Comparison of ENCODE assay signal across 9 cellular contexts in the genomic region with DNA sequence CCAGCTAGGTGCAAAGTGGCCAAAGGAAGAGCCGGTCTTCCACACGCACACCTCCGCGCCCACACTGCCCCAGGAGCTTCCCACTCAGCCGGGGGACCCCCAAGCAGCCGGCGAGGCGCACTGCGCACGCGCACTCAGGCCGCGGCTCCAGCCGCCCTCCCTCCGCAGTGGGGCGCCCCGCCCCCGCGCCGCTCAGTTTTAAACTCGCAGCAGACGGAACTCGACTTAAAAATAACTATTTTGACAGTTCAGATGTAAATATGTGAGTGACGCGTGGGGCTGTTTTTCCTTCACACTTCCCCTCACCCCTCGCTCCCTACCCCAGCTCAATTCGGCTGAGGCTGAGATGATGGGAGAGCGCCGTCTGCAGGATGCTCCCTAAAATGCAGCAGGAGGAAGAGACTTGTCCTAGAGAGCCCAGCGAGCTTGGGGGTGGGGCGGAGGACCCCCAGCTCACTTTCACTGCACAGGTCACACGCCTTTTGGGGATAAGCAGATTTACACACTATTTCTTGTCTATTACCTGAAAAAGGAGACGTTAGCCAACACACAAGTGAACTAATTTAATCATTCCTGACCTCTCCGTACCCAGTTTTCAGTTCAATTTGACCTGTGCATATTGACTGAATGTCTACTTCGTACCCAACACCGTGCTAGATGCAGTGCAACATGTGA. TPM values are rescaled to one million over a fixed set of nuclear protein-coding genes. Genes with fewer than 3 reads are reported as not detected.
A peak's percentile ranks its signal among the peaks of the same experiment; 100 is the strongest.
DNase-seq lines count a peak whose midpoint lies in the region; TF ChIP-seq lines count a peak whose summit lies in the region.
"Had no signal": no experiment of that assay in that cellular context is flagged by ENCODE, and none has a peak within 500 bp of the region (broad histone marks: within the 10 kb centered on the region; RNA-seq: fewer than 3 reads in every experiment).

No MANE protein-coding gene starts in this region.

- no peak overlapping the region; the same call in 1 of the 2 replicates for H3K9ac ChIP-seq in OCI-LY1 (ENCODE audit: low read length)

- H3K36me3 ChIP-seq in OCI-LY1 (ENCODE audit: insufficient read depth, low read length) (no peaks in the 10 kb centered on the region), neuron (ENCODE audit: insufficient read depth, low read length) (no peaks in the 10 kb centered on the region), testis (ENCODE audit: low read depth, missing control alignments) (no peaks in the 10 kb centered on the region)
- H3K36me3 ChIP-seq: neutrophil had no signal

- peak overlapping the region; percentile 55 for H3K4me2 ChIP-seq in OCI-LY1 (ENCODE audit: low read length)

- no peaks in the 10 kb centered on the region; the same call in 1 of the 2 replicates for H3K27me3 ChIP-seq in OCI-LY1 (ENCODE audit: insufficient read depth, low read length)
- peaks cover 45% of the 10 kb centered on the region for H3K27me3 ChIP-seq in neuron (ENCODE audit: insufficient read depth, low read length)
- no peaks in the 10 kb centered on the region for H3K27me3 ChIP-seq in testis

- DNase-seq in GM13977 (ENCODE audit: low spot score) = peak; percentile 61
- peak; percentile 30 for DNase-seq in activated gamma-delta T cell treated with anti-CD3 and anti-CD28 coated beads, Interleukin-2, amount 50 U/mL, for 16 hours (ENCODE audit: low read depth)
- DNase-seq in germinal center (ENCODE audit: low spot score) = peak; percentile 88
- DNase-seq in testis = peak; percentile 84
- DNase-seq in SHP77 (lab: John Stamatoyannopoulos, UW) = no peak
- no peak for DNase-seq in NCI-H748 treated with DMSO at 0.1 percent for 48 hours (lab: John Stamatoyannopoulos, UW)

- no peak for TF ChIP-seq POLR2A in testis (IDR thresholded peaks at IDR 0.05)

- peak; percentile 67 for TF ChIP-seq CTCF in GM13977 (IDR thresholded peaks at IDR 0.05; ENCODE audit: extremely low read depth, insufficient read depth, missing control alignments)
- peak; percentile 97 for TF ChIP-seq CTCF in OCI-LY1 (IDR thresholded peaks at IDR 0.05; ENCODE audit: low read length)
- peak; percentile 71 to 91 (median 78) for TF ChIP-seq CTCF in testis (IDR thresholded peaks at IDR 0.05)

- H4K20me1 ChIP-seq in OCI-LY1 (ENCODE audit: insufficient read depth, low read length) = no peaks in the 10 kb centered on the region

- no peak overlapping the region for H3K27ac ChIP-seq in OCI-LY1 (ENCODE audit: low read depth, low read length, poor library complexity, severe bottlenecking)
- peak overlapping the region in 1 of 2 donors; percentile 12 for H3K27ac ChIP-seq in testis
- H3K27ac ChIP-seq: neutrophil had no signal

- no peaks in the 10 kb centered on the region for H3F3A ChIP-seq in OCI-LY1 (ENCODE audit: insufficient read depth, low read length)

- intact Hi-C loops in testis (cut with DNase I; ENCODE audit: low total_unique reads) = loop anchor here (10.0 kb wide), 1 partner anchor 76 kb away; the partner anchor contains the start of gene KLHDC8A

- peak overlapping the region; percentile 48 for H3K4me3 ChIP-seq in OCI-LY1 (ENCODE audit: low read depth, low read length, poor library complexity, severe bottlenecking)
- H3K4me3 ChIP-seq in neuron (ENCODE audit: low read length) = peak overlapping the region; percentile 28
- peak overlapping the region; percentile 29 to 52 for H3K4me3 ChIP-seq in testis

- H3K4me1 ChIP-seq in OCI-LY1 (ENCODE audit: insufficient read depth, low read length, severe bottlenecking) = peaks cover 11% of the 10 kb centered on the region
- H3K4me1 ChIP-seq in neuron (ENCODE audit: insufficient read depth, low read length) = no peaks in the 10 kb centered on the region
- H3K4me1 ChIP-seq in testis = peaks cover 4% of the 10 kb centered on the region

- H2AFZ ChIP-seq in OCI-LY1 (ENCODE audit: low read length) = no peak overlapping the region
- H2AFZ ChIP-seq in neuron (ENCODE audit: low read depth, low read length) = no peak overlapping the region

- in situ Hi-C loops in GM13977 (cut with MboI; ENCODE audit: low pct_unique_long_range_greater_than_20kb, low sequenced_read_pairs, unreplicated experiment) = no loop called here

- no peaks in the 10 kb centered on the region for H3K79me2 ChIP-seq in OCI-LY1 (ENCODE audit: insufficient read depth, low read length)

- no peaks in the 10 kb centered on the region for H3K9me2 ChIP-seq in OCI-LY1 (ENCODE audit: low read depth, low read length)

- H3K9me3 ChIP-seq in OCI-LY1 (ENCODE audit: low read length) (no peaks in the 10 kb centered on the region), neuron (ENCODE audit: low read length) (no peaks in the 10 kb centered on the region), testis (no peaks in the 10 kb centered on the region)
- H3K9me3 ChIP-seq: neutrophil had no signal

- WGBS in testis, 2 donors = 4 to 5% methylated on average over 33 to 36 of the region's 36 CpGs

RNA-seq across cellular contexts. Expression of gene LEMD1, which starts 8.9 kb away (rescaled TPM):
- 10 to 100 TPM; 35.2 to 71.1 TPM for total RNA-seq in testis
- polyA plus RNA-seq in testis (ENCODE audit: insufficient read depth, low read depth, low replicate concordance) = 83.2 TPM

RNA-seq across cellular contexts. Expression of gene BLACAT1, which starts 25.1 kb away (rescaled TPM):
- total RNA-seq in testis = 10 to 100 TPM; 14.4 to 15.5 TPM
- 5.9 TPM for polyA plus RNA-seq in testis (ENCODE audit: insufficient read depth, low read depth, low replicate concordance)

Comparison
In these comparisons a context has a peak if more than half of its experiments do, and no peak if none do; other contexts are left out.
1. DNase-seq: peak in GM13977 (single experiment), activated gamma-delta T cell treated with anti-CD3 and anti-CD28 coated beads, Interleukin-2, amount 50 U/mL, for 16 hours (single experiment), germinal center (single experiment) and testis (single experiment); none in SHP77 (0 of 2) and NCI-H748 treated with DMSO at 0.1 percent for 48 hours (single experiment).
2. Peak in every context shown above with its lines, with median percentiles within 50 percentile points of each other: CTCF ChIP-seq and H3K4me3 ChIP-seq.